In the genomic region with DNA sequence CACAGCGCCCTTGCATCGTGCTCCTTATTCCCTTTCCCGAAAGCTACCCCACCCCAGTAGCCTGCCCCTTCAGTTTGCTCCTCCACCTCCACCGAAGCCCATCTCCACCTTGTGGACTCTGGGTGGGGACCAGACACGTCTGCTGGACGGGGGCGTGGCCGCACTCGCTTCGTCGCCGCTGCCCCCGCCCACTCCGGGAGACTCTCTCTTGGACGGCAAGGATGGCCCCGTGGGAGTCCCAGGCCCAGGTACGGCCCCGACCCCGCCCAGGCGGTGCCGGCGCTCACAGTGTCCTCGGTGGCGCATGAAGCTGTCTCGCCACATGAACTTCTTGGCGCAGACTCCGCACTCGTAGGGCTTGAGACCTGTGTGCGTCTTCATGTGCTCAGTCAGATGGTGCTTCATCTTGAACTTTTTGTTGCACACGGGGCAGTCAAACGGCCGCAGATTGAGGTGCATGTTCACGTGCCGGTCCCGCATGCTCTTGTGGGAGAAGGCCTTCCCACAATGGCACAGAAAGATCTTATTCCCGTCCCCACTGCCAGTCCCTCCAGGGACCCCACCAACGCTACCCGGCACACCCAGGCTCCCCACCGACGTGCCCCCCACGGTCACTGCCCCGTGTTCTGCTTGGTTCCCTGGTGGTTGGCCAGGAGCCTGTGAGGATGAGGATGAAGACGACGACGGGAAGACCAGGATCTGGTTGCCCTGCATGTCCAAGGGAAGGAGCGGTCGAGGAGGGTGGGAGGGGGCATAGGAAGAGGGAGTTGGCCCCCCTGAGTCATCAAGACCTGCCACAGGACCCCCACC, we compare ENCODE assay signal across 1 cellular context.
TF ChIP-seq lines count a peak whose summit lies in the region.

No MANE protein-coding gene starts in this region.

TF ChIP-seq in liver, 16 proteins besides CTCF, POLR2A, EP300 and RAD21 (continued from another document):
- TF ChIP-seq, protein P1, sequence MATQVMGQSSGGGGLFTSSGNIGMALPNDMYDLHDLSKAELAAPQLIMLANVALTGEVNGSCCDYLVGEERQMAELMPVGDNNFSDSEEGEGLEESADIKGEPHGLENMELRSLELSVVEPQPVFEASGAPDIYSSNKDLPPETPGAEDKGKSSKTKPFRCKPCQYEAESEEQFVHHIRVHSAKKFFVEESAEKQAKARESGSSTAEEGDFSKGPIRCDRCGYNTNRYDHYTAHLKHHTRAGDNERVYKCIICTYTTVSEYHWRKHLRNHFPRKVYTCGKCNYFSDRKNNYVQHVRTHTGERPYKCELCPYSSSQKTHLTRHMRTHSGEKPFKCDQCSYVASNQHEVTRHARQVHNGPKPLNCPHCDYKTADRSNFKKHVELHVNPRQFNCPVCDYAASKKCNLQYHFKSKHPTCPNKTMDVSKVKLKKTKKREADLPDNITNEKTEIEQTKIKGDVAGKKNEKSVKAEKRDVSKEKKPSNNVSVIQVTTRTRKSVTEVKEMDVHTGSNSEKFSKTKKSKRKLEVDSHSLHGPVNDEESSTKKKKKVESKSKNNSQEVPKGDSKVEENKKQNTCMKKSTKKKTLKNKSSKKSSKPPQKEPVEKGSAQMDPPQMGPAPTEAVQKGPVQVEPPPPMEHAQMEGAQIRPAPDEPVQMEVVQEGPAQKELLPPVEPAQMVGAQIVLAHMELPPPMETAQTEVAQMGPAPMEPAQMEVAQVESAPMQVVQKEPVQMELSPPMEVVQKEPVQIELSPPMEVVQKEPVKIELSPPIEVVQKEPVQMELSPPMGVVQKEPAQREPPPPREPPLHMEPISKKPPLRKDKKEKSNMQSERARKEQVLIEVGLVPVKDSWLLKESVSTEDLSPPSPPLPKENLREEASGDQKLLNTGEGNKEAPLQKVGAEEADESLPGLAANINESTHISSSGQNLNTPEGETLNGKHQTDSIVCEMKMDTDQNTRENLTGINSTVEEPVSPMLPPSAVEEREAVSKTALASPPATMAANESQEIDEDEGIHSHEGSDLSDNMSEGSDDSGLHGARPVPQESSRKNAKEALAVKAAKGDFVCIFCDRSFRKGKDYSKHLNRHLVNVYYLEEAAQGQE (IDR thresholded peaks at IDR 0.05): no peak
- TF ChIP-seq, protein P2, sequence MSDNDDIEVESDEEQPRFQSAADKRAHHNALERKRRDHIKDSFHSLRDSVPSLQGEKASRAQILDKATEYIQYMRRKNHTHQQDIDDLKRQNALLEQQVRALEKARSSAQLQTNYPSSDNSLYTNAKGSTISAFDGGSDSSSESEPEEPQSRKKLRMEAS (IDR thresholded peaks at IDR 0.05): no peak
- TF ChIP-seq FOXA2 (IDR thresholded peaks at IDR 0.05) (no peak), SP1 (IDR thresholded peaks at IDR 0.05) (no peak)
